In the genomic region with DNA sequence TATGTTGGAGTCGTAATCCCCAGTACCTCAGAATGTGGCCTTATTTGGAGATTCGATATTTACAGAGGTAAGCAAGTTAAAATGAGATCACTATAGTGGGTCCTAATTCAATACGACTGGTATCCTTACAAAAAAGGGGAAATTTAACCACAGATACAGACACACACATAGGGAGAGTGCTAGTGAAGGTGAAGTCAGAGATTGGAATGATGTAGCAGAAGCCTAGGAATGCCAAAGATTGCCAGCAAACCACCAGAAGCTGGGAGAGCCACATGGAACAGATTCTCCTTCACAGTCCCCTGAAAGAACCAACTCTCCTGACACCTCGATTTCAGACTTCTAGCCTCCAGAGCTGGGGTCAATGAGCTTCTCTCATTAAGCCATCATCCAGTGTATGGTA, we compare ENCODE assay signal across 22 cellular contexts. TPM values are rescaled to one million over a fixed set of nuclear protein-coding genes. Genes with fewer than 3 reads are reported as not detected.
A peak's percentile ranks its signal among the peaks of the same experiment; 100 is the strongest.
DNase-seq lines count a peak whose midpoint lies in the region; ATAC-seq and TF ChIP-seq lines count a peak whose summit lies in the region.
"Had no signal": no experiment of that assay in that cellular context is flagged by ENCODE, and none has a peak within 500 bp of the region (broad histone marks: within the 10 kb centered on the region; RNA-seq: fewer than 3 reads in every experiment).

No MANE protein-coding gene starts in this region.

- TF ChIP-seq CTCF in neural progenitor cell (IDR thresholded peaks at IDR 0.05) (no peak), WTC11 (IDR thresholded peaks at IDR 0.05) (no peak)

- H3K27ac ChIP-seq in neural progenitor cell, result no peak overlapping the region
- H3K27ac ChIP-seq: thoracic aorta had no signal

- no peak overlapping the region for H3K4me3 ChIP-seq in neural progenitor cell
- H3K4me3 ChIP-seq: GM23338, thoracic aorta had no signal

- no peak overlapping the region for H3K4me3 Mint-ChIP-seq in neural progenitor cell
- H3K4me3 Mint-ChIP-seq in WTC11, result no peak overlapping the region
- H3K4me3 Mint-ChIP-seq: GM23338, neural crest cell, T-helper 17 cell had no signal

- no peaks in the 10 kb centered on the region for H4K20me1 ChIP-seq in neural progenitor cell (ENCODE audit: low read depth)

- no peaks in the 10 kb centered on the region for H3K79me2 ChIP-seq in neural progenitor cell (ENCODE audit: low read depth)

- no peak overlapping the region for H2AFZ ChIP-seq in neural progenitor cell (replicated peaks)
- H2AFZ ChIP-seq: GM23338 had no signal

- no peaks in the 10 kb centered on the region for H3K27me3 ChIP-seq in neural progenitor cell

- peaks cover 16% of the 10 kb centered on the region for H3K4me1 Mint-ChIP-seq in neural progenitor cell
- H3K4me1 Mint-ChIP-seq in WTC11, result peaks cover 8% of the 10 kb centered on the region

- no peaks in the 10 kb centered on the region for H3F3A ChIP-seq in neural progenitor cell (ENCODE audit: low read depth)

- H3K27me3 Mint-ChIP-seq in neural progenitor cell (ENCODE audit: insufficient read depth, low read depth) (no peaks in the 10 kb centered on the region), WTC11 (ENCODE audit: low read depth) (peaks cover 45% of the 10 kb centered on the region)
- H3K27me3 Mint-ChIP-seq: T-helper 17 cell had no signal

- peaks cover 8% of the 10 kb centered on the region for H3K36me3 Mint-ChIP-seq in neural progenitor cell
- H3K36me3 Mint-ChIP-seq in WTC11, result no peaks in the 10 kb centered on the region

- no peaks in the 10 kb centered on the region for H3K36me3 ChIP-seq in neural progenitor cell
- H3K36me3 ChIP-seq: thoracic aorta had no signal

- H3K9me3 Mint-ChIP-seq in neural progenitor cell, result peaks cover 3% of the 10 kb centered on the region
- H3K9me3 Mint-ChIP-seq in WTC11, result no peaks in the 10 kb centered on the region
- H3K9me3 Mint-ChIP-seq: GM23338 had no signal

- H3K27ac Mint-ChIP-seq in neural progenitor cell (peak overlapping the region; percentile 4), WTC11 (no peak overlapping the region)
- H3K27ac Mint-ChIP-seq: GM23338, T-helper 17 cell had no signal

- no peak overlapping the region for H3K9ac ChIP-seq in neural progenitor cell

- CTCF ChIA-PET in WTC11 (lab: Charles Lee), result no interaction called here

- ATAC-seq in HG03521 (IDR thresholded peaks at IDR 0.05; ENCODE audit: unreplicated experiment) (no peak), WTC11 (no peak), HG02642 (IDR thresholded peaks at IDR 0.05; ENCODE audit: poor library complexity, unreplicated experiment) (no peak)
- ATAC-seq: GM23338, T-helper 17 cell had no signal

- no peaks in the 10 kb centered on the region for H3K9me3 ChIP-seq in neural progenitor cell (ENCODE audit: low read depth)
- H3K9me3 ChIP-seq: Caco-2, thoracic aorta had no signal

- POLR2A ChIA-PET in WTC11 (lab: Charles Lee), result no interaction called here

- peak; percentile 91 for DNase-seq in EH (ENCODE audit: low read depth)
- peak; percentile 81 for DNase-seq in RPMI7951 (ENCODE audit: low read depth)
- DNase-seq in fibroblast of gingiva (ENCODE audit: low read depth), result peak; percentile 28
- DNase-seq in neural progenitor cell (ENCODE audit: low spot score), result no peak
- DNase-seq in WTC11 (ENCODE audit: low spot score), result no peak
- DNase-seq in activated gamma-delta T cell treated with Interleukin-2 at 50 U/mL for 16 hours, result no peak
- DNase-seq: activated CD4-positive, alpha-beta T cell treated with anti-CD3 and anti-CD28 coated beads, Interleukin-2, amount 50 U/mL, for 48 hours; activated naive CD4-positive, alpha-beta T cell; activated T-cell treated with anti-CD3 and anti-CD28 coated beads for 4 hours; aorta; Caco-2; foreskin melanocyte; midbrain; NCI-H1417; NCI-H526; SHP77; T-helper 17 cell had no signal

- H3K4me1 ChIP-seq in neural progenitor cell, result peaks cover 11% of the 10 kb centered on the region

- no peak overlapping the region for H3K4me2 ChIP-seq in neural progenitor cell
- H3K4me2 ChIP-seq: GM23338 had no signal

TF ChIP-seq in WTC11, 78 proteins besides CTCF, POLR2A, EP300 and RAD21:
- TF ChIP-seq, protein P1, sequence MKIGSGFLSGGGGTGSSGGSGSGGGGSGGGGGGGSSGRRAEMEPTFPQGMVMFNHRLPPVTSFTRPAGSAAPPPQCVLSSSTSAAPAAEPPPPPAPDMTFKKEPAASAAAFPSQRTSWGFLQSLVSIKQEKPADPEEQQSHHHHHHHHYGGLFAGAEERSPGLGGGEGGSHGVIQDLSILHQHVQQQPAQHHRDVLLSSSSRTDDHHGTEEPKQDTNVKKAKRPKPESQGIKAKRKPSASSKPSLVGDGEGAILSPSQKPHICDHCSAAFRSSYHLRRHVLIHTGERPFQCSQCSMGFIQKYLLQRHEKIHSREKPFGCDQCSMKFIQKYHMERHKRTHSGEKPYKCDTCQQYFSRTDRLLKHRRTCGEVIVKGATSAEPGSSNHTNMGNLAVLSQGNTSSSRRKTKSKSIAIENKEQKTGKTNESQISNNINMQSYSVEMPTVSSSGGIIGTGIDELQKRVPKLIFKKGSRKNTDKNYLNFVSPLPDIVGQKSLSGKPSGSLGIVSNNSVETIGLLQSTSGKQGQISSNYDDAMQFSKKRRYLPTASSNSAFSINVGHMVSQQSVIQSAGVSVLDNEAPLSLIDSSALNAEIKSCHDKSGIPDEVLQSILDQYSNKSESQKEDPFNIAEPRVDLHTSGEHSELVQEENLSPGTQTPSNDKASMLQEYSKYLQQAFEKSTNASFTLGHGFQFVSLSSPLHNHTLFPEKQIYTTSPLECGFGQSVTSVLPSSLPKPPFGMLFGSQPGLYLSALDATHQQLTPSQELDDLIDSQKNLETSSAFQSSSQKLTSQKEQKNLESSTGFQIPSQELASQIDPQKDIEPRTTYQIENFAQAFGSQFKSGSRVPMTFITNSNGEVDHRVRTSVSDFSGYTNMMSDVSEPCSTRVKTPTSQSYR (CRISPR knock-in tag; IDR thresholded peaks at IDR 0.05), result no peak

RNA-seq across cellular contexts. Expression of a gene that starts 17.7 kb away (rescaled TPM):
- 337 and 389 TPM in 2 replicates for total RNA-seq in RPMI7951 (2014; rRNA removed; shearing (Covaris generic))
- total RNA-seq in neural progenitor cell (ENCODE audit: low replicate concordance), result 120 and 175 TPM in 2 replicates
- 148 to 169 TPM (median 149 TPM) in 3 replicates for total RNA-seq in WTC11 (2021)

Comparison
In these comparisons a context has a peak if more than half of its experiments do, and no peak if none do; other contexts are left out.
1. DNase-seq: peak in EH (single experiment), RPMI7951 (single experiment) and fibroblast of gingiva (single experiment); none in neural progenitor cell (single experiment), WTC11 (single experiment) and activated gamma-delta T cell treated with Interleukin-2 at 50 U/mL for 16 hours (single experiment).